Comparison of ENCODE assay signal across 1 cellular context in genomic region chr4:76562161-76562560, GRCh38.
TF ChIP-seq lines count a peak whose summit lies in the region.

No MANE protein-coding gene starts in this region.

TF ChIP-seq in HepG2, 621 proteins besides CTCF, POLR2A, EP300 and RAD21 (continued from another document):
- no peak for TF ChIP-seq PRDM15 (CRISPR knock-in tag; IDR thresholded peaks at IDR 0.05)
- TF ChIP-seq GMEB2 (CRISPR knock-in tag; IDR thresholded peaks at IDR 0.05; ENCODE audit: low read depth), result no peak
- TF ChIP-seq WIZ (CRISPR knock-in tag; IDR thresholded peaks at IDR 0.05), result no peak
- no peak for TF ChIP-seq ZBTB10 (CRISPR knock-in tag; IDR thresholded peaks at IDR 0.05; ENCODE audit: borderline replicate concordance)
- TF ChIP-seq ZNF589 (CRISPR knock-in tag; conservative IDR thresholded peaks at IDR 0.05), result no peak
